In genomic region chr3:194658477-194659242, GRCh38 we compare ENCODE assay signal across 16 cellular contexts.
"Had no signal": no experiment of that assay in that cellular context is flagged by ENCODE, and none has a peak within 500 bp of the region (broad histone marks: within the 10 kb centered on the region; RNA-seq: fewer than 3 reads in every experiment).

No MANE protein-coding gene starts in this region.

- H3K9me3 Mint-ChIP-seq: dendritic cell treated with granulocyte-macrophage colony-stimulating factor and Interleukin-4, amounts not matched to agents 40 ng/mL and 50 ng/mL, for 4 days; mesothelial cell of epicardium had no signal

- H3K4me3 Mint-ChIP-seq: dendritic cell treated with granulocyte-macrophage colony-stimulating factor and Interleukin-4, amounts not matched to agents 40 ng/mL and 50 ng/mL, for 4 days; mesothelial cell of epicardium; T-helper 17 cell had no signal

- H3K27ac Mint-ChIP-seq: dendritic cell treated with granulocyte-macrophage colony-stimulating factor and Interleukin-4, amounts not matched to agents 40 ng/mL and 50 ng/mL, for 4 days; mesothelial cell of epicardium; T-helper 17 cell had no signal

- H3K27me3 ChIP-seq: brain microvascular endothelial cell, esophagus muscularis mucosa, uterus had no signal

- H3K27me3 Mint-ChIP-seq: dendritic cell treated with granulocyte-macrophage colony-stimulating factor and Interleukin-4, amounts not matched to agents 40 ng/mL and 50 ng/mL, for 4 days; T-helper 17 cell had no signal

- H3K27ac ChIP-seq: brain microvascular endothelial cell, lower lobe of right lung, uterus had no signal

- H3K4me1 ChIP-seq: esophagus muscularis mucosa, prostate gland, uterus had no signal

- ATAC-seq: lower lobe of right lung, sciatic nerve, T-helper 17 cell had no signal

- DNase-seq: activated CD4-positive, alpha-beta T cell treated with anti-CD3 and anti-CD28 coated beads, Interleukin-2, amount 50 U/mL, for 1 hour; activated CD4-positive, CD25-positive, alpha-beta regulatory T cell; activated T-cell treated with anti-CD3 and anti-CD28 coated beads, Interleukin-2, amount 50 U/mL, for 48 hours; anterior cingulate cortex; brain microvascular endothelial cell; foreskin fibroblast; kidney glomerular epithelial cell; lower lobe of right lung; SHP77; T-helper 17 cell; uterus had no signal

- H3K36me3 ChIP-seq: prostate gland, uterus had no signal

- H3K9me3 ChIP-seq: esophagus muscularis mucosa, lower lobe of right lung, prostate gland, uterus had no signal

- H3K4me1 Mint-ChIP-seq: mesothelial cell of epicardium had no signal

- H3K4me3 ChIP-seq: esophagus muscularis mucosa, lower lobe of right lung, prostate gland, uterus had no signal
